1 cellular context compared by ENCODE assay signal in genomic region chr4:46392421-46392820, GRCh38.
TF ChIP-seq lines count a peak whose summit lies in the region.

No MANE protein-coding gene starts in this region.

TF ChIP-seq in GM23338, 12 proteins besides CTCF, POLR2A, EP300 and RAD21 (continued from another document):
- TF ChIP-seq ZNF462 (CRISPR knock-in tag; IDR thresholded peaks at IDR 0.05) (no peak), STAT1 (IDR thresholded peaks at IDR 0.05; ENCODE audit: unreplicated experiment) (no peak), EZH2 (IDR thresholded peaks at IDR 0.05; ENCODE audit: low read depth, unreplicated experiment) (no peak), REST (IDR thresholded peaks at IDR 0.05; ENCODE audit: unreplicated experiment) (no peak), ZNF331 (CRISPR knock-in tag; IDR thresholded peaks at IDR 0.05; ENCODE audit: low read depth) (no peak), POLR2AphosphoS5 (IDR thresholded peaks at IDR 0.05; ENCODE audit: low read depth) (no peak), ETS1 (IDR thresholded peaks at IDR 0.05) (no peak), JUNB (IDR thresholded peaks at IDR 0.05; ENCODE audit: unreplicated experiment) (no peak), CREB1 (CRISPR knock-in tag; IDR thresholded peaks at IDR 0.05; ENCODE audit: low read depth) (no peak), EZH2phosphoT487 (IDR thresholded peaks at IDR 0.05; ENCODE audit: unreplicated experiment) (no peak), ZNF114 (CRISPR knock-in tag; IDR thresholded peaks at IDR 0.05) (no peak)
